In the genomic region with DNA sequence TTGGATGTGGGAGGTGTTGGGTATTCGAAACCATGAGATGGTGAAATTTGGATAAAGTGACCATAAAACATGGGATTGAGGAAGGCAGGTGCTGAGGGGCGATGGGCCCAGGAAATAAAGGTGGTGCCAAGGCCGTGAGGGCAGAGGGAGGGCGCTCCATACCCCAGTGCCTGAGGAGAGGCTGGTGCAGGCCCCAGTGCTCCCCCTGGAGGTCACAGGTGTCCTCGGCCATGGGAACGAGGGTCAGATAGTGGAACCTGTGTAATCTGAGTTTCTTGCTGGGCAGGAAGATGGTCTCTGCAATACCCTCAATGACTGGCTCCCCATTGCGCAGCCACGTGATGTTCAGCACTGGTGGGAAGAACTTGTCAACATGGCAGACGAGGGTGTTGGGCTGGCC, we compare ENCODE assay signal across 9 cellular contexts. TPM values are rescaled to one million over a fixed set of nuclear protein-coding genes. Genes with fewer than 3 reads are reported as not detected.
DNase-seq lines count a peak whose midpoint lies in the region; ATAC-seq and TF ChIP-seq lines count a peak whose summit lies in the region.
"Had no signal": no experiment of that assay in that cellular context is flagged by ENCODE, and none has a peak within 500 bp of the region (broad histone marks: within the 10 kb centered on the region; RNA-seq: fewer than 3 reads in every experiment).

No MANE protein-coding gene starts in this region.

- H3K27ac ChIP-seq in gastrocnemius medialis (no peak overlapping the region), coronary artery (no peak overlapping the region)
- H3K27ac ChIP-seq: BLaER1 had no signal

- TF ChIP-seq POLR2A in gastrocnemius medialis (IDR thresholded peaks at IDR 0.05) = no peak

- peak in 3 of 5 experiments; percentile 33 to 48 (median 43) for TF ChIP-seq CTCF in gastrocnemius medialis (IDR thresholded peaks at IDR 0.05 in 4 of 5, conservative IDR thresholded peaks at IDR 0.05 in 1 of 5)
- TF ChIP-seq CTCF in coronary artery (IDR thresholded peaks at IDR 0.05) = no peak

- no peak overlapping the region for H3K4me3 ChIP-seq in gastrocnemius medialis
- no peak overlapping the region for H3K4me3 ChIP-seq in coronary artery
- H3K4me3 ChIP-seq: BLaER1 had no signal

- H3K36me3 ChIP-seq in gastrocnemius medialis = no peaks in the 10 kb centered on the region

- H3K27ac Mint-ChIP-seq in effector memory CD8-positive, alpha-beta T cell = peak overlapping the region; percentile 69 to 72

- peaks cover 0 to 5% of the 10 kb centered on the region in 2 donors for H3K4me1 Mint-ChIP-seq in effector memory CD8-positive, alpha-beta T cell (ENCODE audit: low read depth in 2 of 2)

- no peaks in the 10 kb centered on the region for H3K4me1 ChIP-seq in gastrocnemius medialis

- H3K4me3 Mint-ChIP-seq in effector memory CD8-positive, alpha-beta T cell = no peak overlapping the region

- peaks cover 13% of the 10 kb centered on the region for H3K36me3 Mint-ChIP-seq in effector memory CD8-positive, alpha-beta T cell (ENCODE audit: insufficient read depth)

- in situ Hi-C loops in gastrocnemius medialis (cut with MboI; ENCODE audit: low sequenced_read_pairs in 4 of 4) = no loop called here

- intact Hi-C loops in gastrocnemius medialis (cut with DNase I; ENCODE audit: low total_unique reads) = no loop called here

- DNase-seq in NCI-H748 (lab: John Stamatoyannopoulos, UW; ENCODE audit: unreplicated experiment) = peak; percentile 14
- no peak for DNase-seq in NCI-H748 treated with DMSO at 0.1 percent for 48 hours (lab: John Stamatoyannopoulos, UW)
- DNase-seq in activated CD4-positive, alpha-beta T cell treated with anti-CD3 and anti-CD28 coated beads for 4 hours = peak; percentile 52 to 56
- peak; percentile 33 to 65 (median 37) for DNase-seq in effector memory CD8-positive, alpha-beta T cell
- DNase-seq in gastrocnemius medialis = no peak
- DNase-seq in coronary artery (ENCODE audit: low spot score) = no peak
- DNase-seq in pons (ENCODE audit: low spot score) = no peak

- no peaks in the 10 kb centered on the region for H3K9me3 Mint-ChIP-seq in effector memory CD8-positive, alpha-beta T cell

- H3K27me3 Mint-ChIP-seq in effector memory CD8-positive, alpha-beta T cell = peaks cover 19 to 31% of the 10 kb centered on the region in 2 donors

- peaks cover 0 to 3% (median 0%) of the 10 kb centered on the region in 3 donors for H3K27me3 ChIP-seq in gastrocnemius medialis
- H3K27me3 ChIP-seq: BLaER1 had no signal

- H3K9me3 ChIP-seq in gastrocnemius medialis = no peaks in the 10 kb centered on the region

- peak; percentile 72 for ATAC-seq in effector memory CD8-positive, alpha-beta T cell (replicated peaks)
- ATAC-seq in gastrocnemius medialis = no peak
- ATAC-seq in HG03039 (IDR thresholded peaks at IDR 0.05; ENCODE audit: unreplicated experiment) = no peak

RNA-seq across cellular contexts. Expression of a gene that starts 16.2 kb away (rescaled TPM):
- total RNA-seq in gastrocnemius medialis = 10 to 100 TPM; 16.7 to 52.1 (median 23.5) TPM

RNA-seq across cellular contexts. Expression of a gene that starts 18.5 kb away (rescaled TPM):
- 10 to 100 TPM in 3 of 4 donors, 1 to 10 TPM in 1; 6.8 to 51.8 (median 23.4) TPM for total RNA-seq in gastrocnemius medialis

Comparison
In these comparisons a context has a peak if more than half of its experiments do, and no peak if none do; other contexts are left out.
1. DNase-seq: peak in NCI-H748 (single experiment), activated CD4-positive, alpha-beta T cell treated with anti-CD3 and anti-CD28 coated beads for 4 hours (2 of 2) and effector memory CD8-positive, alpha-beta T cell (3 of 3); none in NCI-H748 treated with DMSO at 0.1 percent for 48 hours (single experiment), gastrocnemius medialis (0 of 2), coronary artery (single experiment) and pons (single experiment).